Comparison of ENCODE assay signal across 8 cellular contexts in genomic region chr16:66549284-66550131, GRCh38. TPM values are rescaled to one million over a fixed set of nuclear protein-coding genes. Genes with fewer than 3 reads are reported as not detected.
A peak's percentile ranks its signal among the peaks of the same experiment; 100 is the strongest.
DNase-seq lines count a peak whose midpoint lies in the region; TF ChIP-seq lines count a peak whose summit lies in the region.

Gene TK2 (minus strand): TSS chr16:66550122. CDS start chr16:66550061, 61 bp downstream.

- H3K36me3 ChIP-seq in HUES48 (ENCODE audit: control insufficient read depth, insufficient read depth, low read length) (no peaks in the 10 kb centered on the region), left ventricle myocardium inferior (peaks cover 17% of the 10 kb centered on the region), urinary bladder (ENCODE audit: insufficient read depth) (no peaks in the 10 kb centered on the region)

- H3K4me3 ChIP-seq in HUES48 (ENCODE audit: low read depth, low read length) (peak within 1 kb of the TSS; percentile 70), left ventricle myocardium inferior (peak within 1 kb of the TSS; percentile 89), urinary bladder (ENCODE audit: low read depth, low read length) (peak within 1 kb of the TSS; percentile 67)

- intact Hi-C loops in left ventricle myocardium inferior (cut with micrococcal nuclease), result loop anchor here (10.0 kb wide), 1 partner anchor 55 kb away; the partner anchor contains the start of gene CMTM3
- intact Hi-C loops in posterior cingulate gyrus (cut with DNase I), result loop anchor here (2.0 to 5.0 kb wide), 2 partner anchors 33 to 323 kb away; no protein-coding TSS in a partner anchor

- peak within 1 kb of the TSS; percentile 71 for H3K9ac ChIP-seq in HUES48 (ENCODE audit: low read depth, low read length)

- DNase-seq in GM03348 (ENCODE audit: low spot score) (peak; percentile 90), T-helper 2 cell (peak; percentile 38 to 61 (median 46)), anterior cingulate cortex (lab: John Stamatoyannopoulos, UW) (peak in 51 of 58 donors; percentile 27 to 87 (median 67)), left ventricle myocardium inferior (peak; percentile 72), posterior cingulate gyrus (peak; percentile 40 to 94 (median 64)), SIG-M5 treated with dmso at 0.1 percent for 504 hours (lab: John Stamatoyannopoulos, UW; ENCODE audit: unreplicated experiment) (no peak)

- 3% methylated on average over 80 of the region's 80 CpGs for WGBS in urinary bladder

- H3K9me3 ChIP-seq in HUES48 (ENCODE audit: control insufficient read depth, insufficient read depth, low read length), result no peaks in the 10 kb centered on the region
- no peaks in the 10 kb centered on the region for H3K9me3 ChIP-seq in left ventricle myocardium inferior (replicated peaks)

- peak within 1 kb of the TSS; percentile 89 for H3K27ac ChIP-seq in HUES48 (ENCODE audit: low read depth, low read length)
- peak within 1 kb of the TSS; percentile 99 for H3K27ac ChIP-seq in left ventricle myocardium inferior (replicated peaks)
- peak within 1 kb of the TSS; percentile 89 for H3K27ac ChIP-seq in urinary bladder (ENCODE audit: low read depth)

- H3K4me1 ChIP-seq in HUES48 (ENCODE audit: control insufficient read depth, insufficient read depth, low read length) (peaks cover 4% of the 10 kb centered on the region), left ventricle myocardium inferior (peaks cover 72% of the 10 kb centered on the region), urinary bladder (ENCODE audit: insufficient read depth) (no peaks in the 10 kb centered on the region)

- H3K27me3 ChIP-seq in HUES48 (ENCODE audit: control insufficient read depth, insufficient read depth, low read length) (peaks cover 21% of the 10 kb centered on the region), left ventricle myocardium inferior (ENCODE audit: low read depth) (no peaks in the 10 kb centered on the region)

- TF ChIP-seq CTCF in left ventricle myocardium inferior (IDR thresholded peaks at IDR 0.05; ENCODE audit: borderline replicate concordance), result peak; percentile 54

RNA-seq across cellular contexts. Expression of gene TK2, which starts in this region (rescaled TPM):
- total RNA-seq in left ventricle myocardium inferior (18.6 TPM), urinary bladder (23.6 TPM)
- 20.3 TPM for polyA plus RNA-seq in urinary bladder
